ENCODE assay signal across 24 cellular contexts in the genomic region with DNA sequence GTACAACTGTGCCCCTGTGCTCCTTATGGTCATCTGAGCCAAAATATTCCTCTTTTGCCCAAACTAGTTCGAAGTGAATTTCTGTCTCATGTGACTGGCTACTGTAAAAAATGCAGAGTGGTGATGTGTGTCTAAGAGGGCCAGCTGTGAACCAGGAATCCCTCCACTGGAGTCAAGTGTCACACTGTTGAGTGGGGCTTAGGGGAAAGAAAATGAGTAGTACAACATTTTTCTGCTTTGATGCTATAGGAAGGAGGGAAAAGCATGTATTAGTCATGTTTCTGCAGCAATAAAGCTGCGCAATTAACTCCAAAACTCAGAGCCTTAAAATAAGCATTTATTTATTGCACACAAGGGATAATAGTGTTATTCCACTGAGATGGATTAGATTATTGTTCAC.
"Had no signal": no experiment of that assay in that cellular context is flagged by ENCODE, and none has a peak within 500 bp of the region (broad histone marks: within the 10 kb centered on the region; RNA-seq: fewer than 3 reads in every experiment).

No MANE protein-coding gene starts in this region.

- H3K27ac ChIP-seq: ascending aorta, breast epithelium, cardiac muscle cell, coronary artery had no signal

- DNase-seq: activated CD4-positive, alpha-beta memory T cell treated with anti-CD3 and anti-CD28 coated beads for 36 hours; activated CD4-positive, alpha-beta T cell treated with anti-CD3 and anti-CD28 coated beads for 36 hours; activated CD4-positive, alpha-beta T cell treated with anti-CD3 and anti-CD28 coated beads, Interleukin-2, amount 10 ng/mL, durations not matched to agents 24 days and 14 days; activated CD4-positive, CD25-positive, alpha-beta regulatory T cell; activated CD4-positive, CD25-positive, alpha-beta regulatory T cell treated with anti-CD3 and anti-CD28 coated beads, Interleukin-2, amount 50 U/mL, for 72 hours; activated CD8-positive, alpha-beta memory T cell treated with anti-CD3 and anti-CD28 coated beads, Interleukin-2, amount 10 ng/mL, durations not matched to agents 7 days and 5 days; activated CD8-positive, alpha-beta memory T cell treated with anti-CD3 and anti-CD28 coated beads, Interleukin-2, amount 50 U/mL, for 4 hours; activated CD8-positive, alpha-beta T cell treated with anti-CD3 and anti-CD28 coated beads, Interleukin-2, amount 10 ng/mL, durations not matched to agents 7 days and 5 days; activated gamma-delta T cell; activated naive CD4-positive, alpha-beta T cell; activated naive CD4-positive, alpha-beta T cell treated with anti-CD3 and anti-CD28 coated beads, Interleukin-2, amount 10 ng/mL, durations not matched to agents 7 days and 5 days; activated naive CD8-positive, alpha-beta T cell treated with anti-CD3 and anti-CD28 coated beads, Interleukin-2, amount 10 ng/mL, durations not matched to agents 7 days and 5 days; activated T-cell treated with anti-CD3 and anti-CD28 coated beads, Interleukin-2, amount 50 U/mL, for 24 hours; activated T-cell treated with anti-CD3 and anti-CD28 coated beads, Interleukin-2, amount 50 U/mL, for 72 hours; dorsolateral prefrontal cortex; effector memory CD4-positive, alpha-beta T cell; head of caudate nucleus; T-helper 9 cell had no signal

- H3K4me3 ChIP-seq: ascending aorta, breast epithelium, cardiac muscle cell, coronary artery, dorsolateral prefrontal cortex had no signal

- ATAC-seq: activated CD4-positive, alpha-beta T cell treated with anti-CD3 and anti-CD28 coated beads for 36 hours; activated CD8-positive, alpha-beta memory T cell treated with anti-CD3 and anti-CD28 coated beads, Interleukin-2, amount 10 ng/mL, durations not matched to agents 7 days and 5 days; activated CD8-positive, alpha-beta T cell treated with anti-CD3 and anti-CD28 coated beads, Interleukin-2, amount 10 ng/mL, durations not matched to agents 7 days and 5 days; activated naive CD4-positive, alpha-beta T cell treated with anti-CD3 and anti-CD28 coated beads, Interleukin-2, amount 50 U/mL, for 72 hours; activated T-cell treated with anti-CD3 and anti-CD28 coated beads, Interleukin-2, amount 50 U/mL, for 72 hours; esophagus mucosa had no signal

- H3K36me3 ChIP-seq: ascending aorta, breast epithelium, cardiac muscle cell had no signal

- H3K4me1 ChIP-seq: ascending aorta, breast epithelium had no signal

- H3K9me3 ChIP-seq: ascending aorta had no signal

- H3K27me3 ChIP-seq: ascending aorta had no signal
